In the genomic region with DNA sequence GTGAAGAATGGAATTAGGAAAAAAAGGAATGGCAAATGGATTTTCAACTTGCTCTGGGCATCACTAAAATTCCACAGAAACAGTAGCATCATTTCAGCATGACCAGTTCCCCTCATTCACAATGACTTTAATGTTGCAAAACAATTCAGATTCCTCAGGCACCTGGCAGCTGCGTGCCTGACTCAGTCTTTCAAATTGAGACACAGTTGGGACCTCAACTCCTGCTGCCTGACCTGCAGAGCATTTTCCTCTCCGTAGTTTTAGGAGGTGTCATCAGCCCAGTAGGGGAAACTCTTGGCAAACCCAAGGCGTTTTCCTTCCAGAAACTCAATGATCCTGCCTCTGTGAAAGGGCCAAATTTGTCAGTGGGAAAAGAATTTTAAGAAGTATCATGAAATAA, we compare ENCODE assay signal across 11 cellular contexts.
DNase-seq lines count a peak whose midpoint lies in the region; ATAC-seq and TF ChIP-seq lines count a peak whose summit lies in the region.
"Had no signal": no experiment of that assay in that cellular context is flagged by ENCODE, and none has a peak within 500 bp of the region (broad histone marks: within the 10 kb centered on the region; RNA-seq: fewer than 3 reads in every experiment).

No MANE protein-coding gene starts in this region.

- H3K4me1 Mint-ChIP-seq in endodermal cell (peaks cover 10% of the 10 kb centered on the region), CD14-positive monocyte (no peaks in the 10 kb centered on the region)

- H3K4me2 ChIP-seq in MM.1S (ENCODE audit: low read depth, low read length) = no peak overlapping the region

- H3K9me3 ChIP-seq in endodermal cell (ENCODE audit: control insufficient read depth, low read length) = no peaks in the 10 kb centered on the region
- no peaks in the 10 kb centered on the region for H3K9me3 ChIP-seq in MM.1S (replicated peaks; ENCODE audit: insufficient read depth, low read length)

- no peak for ATAC-seq in GM21529 (IDR thresholded peaks at IDR 0.05; ENCODE audit: unreplicated experiment)

- no peaks in the 10 kb centered on the region for H3K27me3 Mint-ChIP-seq in endodermal cell (ENCODE audit: insufficient read depth)
- H3K27me3 Mint-ChIP-seq in CD14-positive monocyte (ENCODE audit: low read depth in 3 of 3) = peaks cover 0 to 2% (median 0%) of the 10 kb centered on the region in 3 donors

- no peaks in the 10 kb centered on the region for H4K20me1 ChIP-seq in MM.1S (ENCODE audit: insufficient read depth, low read length)

- TF ChIP-seq CTCF in endodermal cell (conservative IDR thresholded peaks at IDR 0.05) (no peak), kidney epithelial cell (IDR thresholded peaks at IDR 0.05; ENCODE audit: insufficient read depth, low read length, poor library complexity, severe bottlenecking) (no peak), MM.1S (IDR thresholded peaks at IDR 0.05; ENCODE audit: low read length) (no peak), CD14-positive monocyte (IDR thresholded peaks at IDR 0.05) (no peak)

- H3K9ac ChIP-seq in endodermal cell (ENCODE audit: extremely low read depth, low read length, poor library complexity, severe bottlenecking) (no peak overlapping the region), MM.1S (ENCODE audit: low read length) (no peak overlapping the region)

- WGBS in endodermal cell (ENCODE audit: insufficient coverage in 1 of 2, insufficient read length in 1 of 2), 2 experiments = 41 to 56% methylated on average over 2 to 3 of the region's 3 CpGs

- H3K9me3 Mint-ChIP-seq in endodermal cell = no peaks in the 10 kb centered on the region
- H3K9me3 Mint-ChIP-seq in CD14-positive monocyte = no peaks in the 10 kb centered on the region

- peak; percentile 83 for DNase-seq in HS-5 (ENCODE audit: low read depth)
- peak; percentile 54 for DNase-seq in endodermal cell
- DNase-seq in kidney epithelial cell (ENCODE audit: low read depth) = peak; percentile 35
- peak; percentile 87 for DNase-seq in stromal cell of bone marrow (ENCODE audit: low read depth)
- DNase-seq in MM.1S = no peak
- no peak for DNase-seq in midbrain (lab: John Stamatoyannopoulos, UW)
- no peak for DNase-seq in CD14-positive monocyte (ENCODE audit: low spot score)
- DNase-seq: activated CD8-positive, alpha-beta memory T cell treated with anti-CD3 and anti-CD28 coated beads, Interleukin-2, amount 50 U/mL, for 4 hours; Calu3; NCI-H524 had no signal

- H3K9me2 ChIP-seq in MM.1S (replicated peaks; ENCODE audit: insufficient read depth, low read length) = no peaks in the 10 kb centered on the region

- H3K27me3 ChIP-seq in endodermal cell (ENCODE audit: control insufficient read depth, insufficient read depth, low read length, poor library complexity, severe bottlenecking) (no peaks in the 10 kb centered on the region), kidney epithelial cell (ENCODE audit: control insufficient read depth, insufficient read depth, low read length) (no peaks in the 10 kb centered on the region), MM.1S (replicated peaks; ENCODE audit: insufficient read depth, low read length) (no peaks in the 10 kb centered on the region)

- H3K79me2 ChIP-seq in MM.1S (ENCODE audit: low read length) = no peaks in the 10 kb centered on the region

- no peaks in the 10 kb centered on the region for H3K36me3 ChIP-seq in endodermal cell (ENCODE audit: control insufficient read depth, insufficient read depth, low read length)
- no peaks in the 10 kb centered on the region for H3K36me3 ChIP-seq in kidney epithelial cell (ENCODE audit: control insufficient read depth, insufficient read depth, low read length)
- no peaks in the 10 kb centered on the region for H3K36me3 ChIP-seq in MM.1S (replicated peaks; ENCODE audit: insufficient read depth, low read length)

- H3K27ac Mint-ChIP-seq in endodermal cell (no peak overlapping the region), CD14-positive monocyte (no peak overlapping the region)

- H3K4me3 ChIP-seq in endodermal cell (ENCODE audit: low read length) (no peak overlapping the region), kidney epithelial cell (ENCODE audit: low read depth, low read length) (no peak overlapping the region), MM.1S (ENCODE audit: low read length) (no peak overlapping the region)

- H3F3A ChIP-seq in MM.1S (ENCODE audit: insufficient read depth, low read length) = no peaks in the 10 kb centered on the region

- no peak overlapping the region for H3K27ac ChIP-seq in endodermal cell (ENCODE audit: low read depth, low read length)
- H3K27ac ChIP-seq in MM.1S (ENCODE audit: low read length) = no peak overlapping the region

- intact Hi-C loops in CD14-positive monocyte (cut with micrococcal nuclease) = no loop called here

- H3K4me1 ChIP-seq in endodermal cell (ENCODE audit: control insufficient read depth, insufficient read depth, low read length) (no peaks in the 10 kb centered on the region), MM.1S (ENCODE audit: low read length) (no peaks in the 10 kb centered on the region)

- H3K4me3 Mint-ChIP-seq in endodermal cell (no peak overlapping the region), CD14-positive monocyte (no peak overlapping the region)

- H2AFZ ChIP-seq in MM.1S (ENCODE audit: low read length) = no peak overlapping the region

- H3K36me3 Mint-ChIP-seq in endodermal cell (ENCODE audit: low read depth) = no peaks in the 10 kb centered on the region
- H3K36me3 Mint-ChIP-seq in CD14-positive monocyte = no peaks in the 10 kb centered on the region

Comparison
In these comparisons a context has a peak if more than half of its experiments do, and no peak if none do; other contexts are left out.
1. DNase-seq: peak in HS-5 (single experiment), endodermal cell (single experiment), kidney epithelial cell (single experiment) and stromal cell of bone marrow (single experiment); none in MM.1S (single experiment), midbrain (single experiment) and CD14-positive monocyte (single experiment).